In the genomic region with DNA sequence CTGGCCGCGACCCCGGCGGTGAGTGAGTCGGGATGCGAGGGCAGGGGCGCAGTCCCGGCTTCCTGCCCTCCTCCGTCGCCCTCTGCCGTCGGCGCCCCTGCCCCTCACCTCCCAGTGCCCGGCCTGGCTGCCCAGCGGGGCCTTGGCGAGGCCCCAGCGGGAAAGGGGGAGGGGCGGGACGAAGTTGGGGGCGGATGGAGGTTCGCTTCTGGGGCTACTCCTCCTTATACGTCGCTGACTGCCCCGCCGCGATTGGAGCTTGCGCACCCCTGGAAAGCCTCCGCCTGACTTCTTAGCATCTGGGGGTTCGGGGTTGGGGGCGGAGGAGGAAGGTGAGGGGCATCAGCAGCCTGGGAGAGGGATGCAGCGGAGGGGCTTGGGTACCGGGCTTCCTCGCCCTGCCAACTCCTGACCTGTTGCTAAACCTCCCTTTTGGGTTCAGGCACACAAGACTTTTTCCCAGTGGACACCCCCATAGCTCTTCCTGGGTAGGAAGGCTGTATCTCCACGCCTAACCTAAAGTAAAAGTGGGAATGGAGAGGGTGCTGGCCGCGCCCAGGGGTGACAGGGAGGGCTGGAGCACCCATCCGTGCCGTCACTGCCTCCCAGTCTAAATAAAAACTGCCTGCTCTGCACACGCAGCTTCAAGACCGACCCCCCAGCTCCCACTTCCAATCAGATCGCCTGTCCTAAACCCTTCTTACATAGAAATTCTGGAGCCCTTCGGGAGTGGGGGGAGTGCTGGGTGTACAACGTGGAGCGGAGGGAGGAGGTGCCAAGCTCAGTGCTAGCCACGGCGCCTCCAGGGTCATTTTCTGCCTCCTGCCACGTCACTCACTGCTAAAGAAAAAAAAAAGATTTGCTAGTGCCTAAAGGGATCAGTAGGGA, we compare ENCODE assay signal across 8 cellular contexts. TPM values are rescaled to one million over a fixed set of nuclear protein-coding genes. Genes with fewer than 3 reads are reported as not detected.
DNase-seq lines count a peak whose midpoint lies in the region; ATAC-seq and TF ChIP-seq lines count a peak whose summit lies in the region.

No MANE protein-coding gene starts in this region.

- no peaks in the 10 kb centered on the region for H3K9me3 Mint-ChIP-seq in IgD-negative memory B cell

- peaks cover 3% of the 10 kb centered on the region; the same call in 1 of the 2 replicates for H3K4me1 ChIP-seq in SJCRH30
- peaks cover 23 to 36% of the 10 kb centered on the region in 2 donors for H3K4me1 ChIP-seq in thoracic aorta (ENCODE audit: control insufficient read depth in 1 of 2, low read depth in 2 of 2)

- peak overlapping the region; percentile 86 to 99 (median 98) for H3K4me3 Mint-ChIP-seq in IgD-negative memory B cell

- H3K4me1 Mint-ChIP-seq in IgD-negative memory B cell, result peaks cover 11 to 15% (median 11%) of the 10 kb centered on the region in 3 donors

- no peaks in the 10 kb centered on the region for H3K27me3 Mint-ChIP-seq in IgD-negative memory B cell

- H3K27ac ChIP-seq in SJCRH30 (peak overlapping the region; percentile 77), thoracic aorta (peak overlapping the region; percentile 98)

- H3K4me3 ChIP-seq in SJCRH30, result peak overlapping the region; percentile 88
- peak overlapping the region; percentile 97 for H3K4me3 ChIP-seq in thoracic aorta

- H3K9me3 ChIP-seq in SJCRH30 (replicated peaks) (no peaks in the 10 kb centered on the region; the same call in 1 of the 2 replicates), thoracic aorta (no peaks in the 10 kb centered on the region)

- ATAC-seq in GM21447 (IDR thresholded peaks at IDR 0.05; ENCODE audit: unreplicated experiment), result peak; percentile 39
- ATAC-seq in thoracic aorta (ENCODE audit: insufficient number of reproducible peaks, low FRiP score, low read depth), result peak; percentile 38

- H3K36me3 ChIP-seq in SJCRH30, result 0 out of 2 replicates have a peak, but pooled peaks cover 2% of the 10 kb centered on the region
- H3K36me3 ChIP-seq in thoracic aorta, result no peaks in the 10 kb centered on the region

- DNase-seq in DMS 273 (lab: John Stamatoyannopoulos, UW; ENCODE audit: unreplicated experiment) (peak; percentile 82), SJCRH30 (peak; percentile 85 to 88), globus pallidus (ENCODE audit: low spot score) (peak; percentile 59), nucleus accumbens (lab: John Stamatoyannopoulos, UW) (peak in 52 of 56 donors; percentile 9 to 83 (median 54)), thoracic aorta (ENCODE audit: low spot score) (peak; percentile 24)
- peak; percentile 59 for DNase-seq in activated naive CD4-positive, alpha-beta T cell treated with anti-CD3 and anti-CD28 coated beads, Interleukin-2, amount 50 U/mL, for 16 hours

- peak overlapping the region; percentile 76 to 92 (median 87) for H3K27ac Mint-ChIP-seq in IgD-negative memory B cell

- peaks cover 2% of the 10 kb centered on the region for H3K36me3 Mint-ChIP-seq in IgD-negative memory B cell

- H3K27me3 ChIP-seq in SJCRH30 (no peaks in the 10 kb centered on the region), thoracic aorta (replicated peaks; ENCODE audit: insufficient read depth) (no peaks in the 10 kb centered on the region)

- peak; percentile 28 for TF ChIP-seq CTCF in thoracic aorta (IDR thresholded peaks at IDR 0.05)

RNA-seq across cellular contexts. Expression of a gene that starts 0.6 kb away (rescaled TPM):
- 17.8 TPM for polyA plus RNA-seq in IgD-negative memory B cell
- 39.2 and 41.1 TPM in 2 replicates for total RNA-seq in SJCRH30 (2014; rRNA removed; shearing (Covaris generic))
- total RNA-seq in thoracic aorta, result 10 to 100 TPM; 32.2 to 57.8 TPM

RNA-seq across cellular contexts. Expression of a gene that starts 30.7 kb away (rescaled TPM):
- polyA plus RNA-seq in IgD-negative memory B cell, result 1.8 TPM
- 14.9 and 18.1 TPM in 2 replicates for total RNA-seq in SJCRH30 (2014; rRNA removed; shearing (Covaris generic))
- total RNA-seq in thoracic aorta, result 10 to 100 TPM in 1 of 2 donors, 1 to 10 TPM in 1; 5.8 to 11.1 TPM

Comparison
In these comparisons a context has a peak if more than half of its experiments do, and no peak if none do; other contexts are left out.
1. Peak in every context shown above with its lines: DNase-seq, ATAC-seq, H3K4me3 ChIP-seq and H3K27ac ChIP-seq.
2. DNase-seq: peak in every context shown above with its lines; median percentile 86 in SJCRH30; 82 in DMS 273; 59 in activated naive CD4-positive, alpha-beta T cell treated with anti-CD3 and anti-CD28 coated beads, Interleukin-2, amount 50 U/mL, for 16 hours; 59 in globus pallidus; 54 in nucleus accumbens; 24 in thoracic aorta.